ENCODE assay signal across 8 cellular contexts in genomic region chr19:2061093-2061935, GRCh38. TPM values are rescaled to one million over a fixed set of nuclear protein-coding genes. Genes with fewer than 3 reads are reported as not detected.
DNase-seq lines count a peak whose midpoint lies in the region; ATAC-seq, FAIRE-seq and TF ChIP-seq lines count a peak whose summit lies in the region.

No MANE protein-coding gene starts in this region.

- H3K27ac ChIP-seq in kidney (ENCODE audit: low read depth in 2 of 2, low read length in 2 of 2): peak overlapping the region; percentile 97 to 99

- peak overlapping the region; percentile 30 to 86 for H3K9ac ChIP-seq in kidney (ENCODE audit: low read length in 2 of 2)

- DNase-seq in AG20443 (ENCODE audit: low spot score): peak; percentile 99
- peak; percentile 99 for DNase-seq in NCI-H446 treated with DMSO at 0.1 percent for 48 hours (lab: John Stamatoyannopoulos, UW)
- peak; percentile 100 for DNase-seq in activated CD4-positive, CD25-positive, alpha-beta regulatory T cell treated with anti-CD3 and anti-CD28 coated beads, Interleukin-2, amount 50 U/mL, for 72 hours
- peak; percentile 77 to 86 for DNase-seq in cerebellar nuclear complex (lab: John Stamatoyannopoulos, UW)
- DNase-seq in kidney: peak; percentile 99
- DNase-seq in stimulated activated CD4-positive, alpha-beta T cell treated with anti-CD3 and anti-CD28 coated beads, Interleukin-15, amount 100 ng/mL, for 1 hour (ENCODE audit: low read depth in 1 of 2, low spot score in 1 of 2): peak; percentile 99 to 100

- intact Hi-C loops in kidney (cut with DNase I): no loop called here

- FAIRE-seq in kidney (lab: Jason Lieb, UNC): peak; percentile 97

- peaks cover 17 to 38% of the 10 kb centered on the region in 2 donors for H3K4me1 ChIP-seq in kidney (ENCODE audit: control insufficient read depth in 1 of 2, insufficient read depth in 1 of 2, low read depth in 1 of 2, low read length in 2 of 2)

- H3K36me3 ChIP-seq in kidney (ENCODE audit: control insufficient read depth in 1 of 2, insufficient read depth in 2 of 2, low read length in 2 of 2): no peaks in the 10 kb centered on the region

- ATAC-seq in GM19043 (IDR thresholded peaks at IDR 0.05; ENCODE audit: low read depth, unreplicated experiment) (peak; percentile 78), HG03354 (IDR thresholded peaks at IDR 0.05; ENCODE audit: poor library complexity, severe bottlenecking, unreplicated experiment) (peak; percentile 80)

- H3K4me3 ChIP-seq in kidney (ENCODE audit: low read length in 2 of 2): peak overlapping the region; percentile 67 to 80

- no peak for TF ChIP-seq CTCF in kidney (IDR thresholded peaks at IDR 0.05; ENCODE audit: borderline replicate concordance, extremely low read depth, insufficient read depth)

- H3K9me3 ChIP-seq in kidney (ENCODE audit: control insufficient read depth in 1 of 2, low read length in 2 of 2): no peaks in the 10 kb centered on the region

RNA-seq across cellular contexts. Expression of gene MKNK2, which starts 10.3 kb away (rescaled TPM):
- 190 TPM for total RNA-seq in kidney
- polyA plus RNA-seq in kidney (ENCODE audit: insufficient read depth, low read depth, low replicate concordance): 67.2 TPM

RNA-seq across cellular contexts. Expression of gene MOB3A, which starts 34.8 kb away (rescaled TPM):
- total RNA-seq in kidney: 59.7 TPM
- 16.9 TPM for polyA plus RNA-seq in kidney (ENCODE audit: insufficient read depth, low read depth, low replicate concordance)

RNA-seq across cellular contexts. Expression of gene IZUMO4, which starts 35.4 kb away (rescaled TPM):
- 4.3 TPM for total RNA-seq in kidney
- 8.9 TPM for polyA plus RNA-seq in kidney (ENCODE audit: insufficient read depth, low read depth, low replicate concordance)

RNA-seq across cellular contexts. Expression of gene BTBD2, which starts 45.8 kb away (rescaled TPM):
- total RNA-seq in kidney: 70.3 TPM
- polyA plus RNA-seq in kidney (ENCODE audit: insufficient read depth, low read depth, low replicate concordance): 57.0 TPM

Comparison
In these comparisons a context has a peak if more than half of its experiments do, and no peak if none do; other contexts are left out.
1. Peak in every context shown above with its lines: DNase-seq, ATAC-seq, H3K4me3 ChIP-seq and H3K27ac ChIP-seq.